Comparison of ENCODE assay signal across 11 cellular contexts in the genomic region with DNA sequence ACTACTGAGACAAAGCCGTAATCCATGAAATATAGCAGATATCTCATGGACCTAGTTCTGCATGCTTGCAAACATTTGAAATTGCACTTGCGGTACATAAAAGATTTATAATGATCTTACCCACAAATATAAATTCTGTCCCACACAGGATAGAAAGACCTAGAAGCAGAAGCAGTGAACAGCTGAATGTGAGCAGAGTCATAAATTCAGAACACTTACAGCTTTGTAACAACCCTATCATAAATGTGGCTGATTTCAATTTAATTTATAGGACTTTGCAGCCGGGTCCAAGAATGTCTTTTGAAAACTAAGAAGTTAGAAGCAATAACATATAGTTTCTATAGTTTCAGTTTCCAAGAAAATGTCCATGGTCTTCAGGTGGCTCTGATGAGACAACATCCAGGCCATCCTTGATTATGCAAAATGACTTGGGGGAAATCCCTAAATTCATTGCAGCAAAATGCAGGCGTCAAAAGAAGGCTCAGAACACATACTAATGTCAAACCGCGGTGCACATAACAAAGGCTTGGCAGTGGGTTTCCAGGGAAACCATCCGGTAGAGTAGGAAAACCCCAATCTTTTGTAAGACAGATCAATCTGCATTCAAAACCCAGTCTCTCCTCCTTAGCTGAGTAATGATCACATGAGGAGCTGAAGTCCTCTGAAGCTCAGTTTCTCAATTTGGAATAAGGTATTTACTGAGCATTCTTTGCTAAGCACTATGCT.
DNase-seq lines count a peak whose midpoint lies in the region; ATAC-seq and TF ChIP-seq lines count a peak whose summit lies in the region.
"Had no signal": no experiment of that assay in that cellular context is flagged by ENCODE, and none has a peak within 500 bp of the region (broad histone marks: within the 10 kb centered on the region; RNA-seq: fewer than 3 reads in every experiment).

No MANE protein-coding gene starts in this region.

- H3K4me3 Mint-ChIP-seq in activated CD4-positive, alpha-beta T cell treated with anti-CD3 and anti-CD28 coated beads, Interleukin-2, amount 10 ng/mL, durations not matched to agents 24 days and 14 days, result peak overlapping the region; percentile 26
- H3K4me3 Mint-ChIP-seq in T-helper 2 cell treated with Interferon-gamma antibody and Interleukin-4, amounts not matched to agents 5 μg/mL and 100 μg/mL, for 36 hours, result no peak overlapping the region
- no peak overlapping the region for H3K4me3 Mint-ChIP-seq in endodermal cell

- H3K27me3 Mint-ChIP-seq in activated CD4-positive, alpha-beta T cell treated with anti-CD3 and anti-CD28 coated beads, Interleukin-2, amount 10 ng/mL, durations not matched to agents 24 days and 14 days, result peaks cover 1% of the 10 kb centered on the region
- peaks cover 3% of the 10 kb centered on the region for H3K27me3 Mint-ChIP-seq in T-helper 2 cell treated with Interferon-gamma antibody and Interleukin-4, amounts not matched to agents 5 μg/mL and 100 μg/mL, for 36 hours (ENCODE audit: low read depth)
- H3K27me3 Mint-ChIP-seq in endodermal cell (ENCODE audit: insufficient read depth), result peaks cover 6% of the 10 kb centered on the region

- peaks cover 27% of the 10 kb centered on the region for H3K4me1 Mint-ChIP-seq in activated CD4-positive, alpha-beta T cell treated with anti-CD3 and anti-CD28 coated beads, Interleukin-2, amount 10 ng/mL, durations not matched to agents 24 days and 14 days
- peaks cover 22% of the 10 kb centered on the region for H3K4me1 Mint-ChIP-seq in T-helper 2 cell treated with Interferon-gamma antibody and Interleukin-4, amounts not matched to agents 5 μg/mL and 100 μg/mL, for 36 hours (ENCODE audit: low read depth)
- H3K4me1 Mint-ChIP-seq in endodermal cell, result peaks cover 10% of the 10 kb centered on the region

- TF ChIP-seq CTCF in endodermal cell (conservative IDR thresholded peaks at IDR 0.05), result no peak

- H3K4me3 ChIP-seq in endodermal cell (ENCODE audit: low read length), result no peak overlapping the region
- H3K4me3 ChIP-seq: body of pancreas, esophagus squamous epithelium, ovary had no signal

- H3K27ac Mint-ChIP-seq in activated CD4-positive, alpha-beta T cell treated with anti-CD3 and anti-CD28 coated beads, Interleukin-2, amount 10 ng/mL, durations not matched to agents 24 days and 14 days, result peak overlapping the region; percentile 79
- no peak overlapping the region for H3K27ac Mint-ChIP-seq in T-helper 2 cell treated with Interferon-gamma antibody and Interleukin-4, amounts not matched to agents 5 μg/mL and 100 μg/mL, for 36 hours
- no peak overlapping the region for H3K27ac Mint-ChIP-seq in endodermal cell

- H3K4me1 ChIP-seq in endodermal cell (ENCODE audit: control insufficient read depth, insufficient read depth, low read length), result no peaks in the 10 kb centered on the region
- H3K4me1 ChIP-seq: body of pancreas had no signal

- peak; percentile 85 for DNase-seq in activated CD4-positive, alpha-beta T cell treated with anti-CD3 and anti-CD28 coated beads, Interleukin-2, amount 10 ng/mL, durations not matched to agents 24 days and 14 days
- no peak for DNase-seq in activated CD4-positive, alpha-beta T cell treated with anti-CD3 and anti-CD28 coated beads for 1 hour
- DNase-seq in T-helper 2 cell treated with Interferon-gamma antibody and Interleukin-4, amounts not matched to agents 5 μg/mL and 100 μg/mL, for 36 hours (ENCODE audit: low spot score), result peak; percentile 75
- peak; percentile 46 for DNase-seq in endodermal cell
- DNase-seq in stimulated activated CD4-positive, alpha-beta T cell treated with anti-CD3 and anti-CD28 coated beads, TNF-alpha, amount 100 ng/mL, for 24 hours (ENCODE audit: low read depth in 3 of 3), result peak in 2 of 3 experiments; percentile 12 to 13
- DNase-seq in NCI-H1105 treated with DMSO at 0.1 percent for 48 hours (lab: John Stamatoyannopoulos, UW), result no peak
- DNase-seq: body of pancreas, esophagus squamous epithelium, ovary had no signal

- H3K36me3 ChIP-seq in endodermal cell (ENCODE audit: control insufficient read depth, insufficient read depth, low read length), result no peaks in the 10 kb centered on the region
- H3K36me3 ChIP-seq: esophagus squamous epithelium, ovary had no signal

- intact Hi-C loops in activated CD4-positive, alpha-beta T cell treated with anti-CD3 and anti-CD28 coated beads, Interleukin-2, amount 10 ng/mL, durations not matched to agents 24 days and 14 days (cut with micrococcal nuclease), result loop anchor here (1.0 to 10.0 kb wide), 6 partner anchors 63 to 445 kb away; partner anchors contain the start of gene ID2

- peaks cover 5% of the 10 kb centered on the region for H3K36me3 Mint-ChIP-seq in activated CD4-positive, alpha-beta T cell treated with anti-CD3 and anti-CD28 coated beads, Interleukin-2, amount 10 ng/mL, durations not matched to agents 24 days and 14 days (ENCODE audit: low read depth)
- peaks cover under 1% of the 10 kb centered on the region for H3K36me3 Mint-ChIP-seq in T-helper 2 cell treated with Interferon-gamma antibody and Interleukin-4, amounts not matched to agents 5 μg/mL and 100 μg/mL, for 36 hours (ENCODE audit: low read depth)
- peaks cover 7% of the 10 kb centered on the region for H3K36me3 Mint-ChIP-seq in endodermal cell (ENCODE audit: low read depth)

- ATAC-seq in HG03457 (IDR thresholded peaks at IDR 0.05; ENCODE audit: unreplicated experiment) (no peak), HG02852 (IDR thresholded peaks at IDR 0.05; ENCODE audit: unreplicated experiment) (no peak)
- ATAC-seq: body of pancreas had no signal

- H3K9ac ChIP-seq in endodermal cell (ENCODE audit: extremely low read depth, low read length, poor library complexity, severe bottlenecking), result no peak overlapping the region

- H3K27ac ChIP-seq in endodermal cell (ENCODE audit: low read depth, low read length), result peak overlapping the region; percentile 19
- H3K27ac ChIP-seq: body of pancreas, esophagus squamous epithelium had no signal

- H3K9me3 ChIP-seq in endodermal cell (ENCODE audit: control insufficient read depth, low read length), result peaks cover 11% of the 10 kb centered on the region
- H3K9me3 ChIP-seq: body of pancreas, esophagus squamous epithelium, ovary had no signal

- peaks cover 3% of the 10 kb centered on the region for H3K9me3 Mint-ChIP-seq in activated CD4-positive, alpha-beta T cell treated with anti-CD3 and anti-CD28 coated beads, Interleukin-2, amount 10 ng/mL, durations not matched to agents 24 days and 14 days
- H3K9me3 Mint-ChIP-seq in T-helper 2 cell treated with Interferon-gamma antibody and Interleukin-4, amounts not matched to agents 5 μg/mL and 100 μg/mL, for 36 hours, result peaks cover 12% of the 10 kb centered on the region
- H3K9me3 Mint-ChIP-seq in endodermal cell, result peaks cover 14% of the 10 kb centered on the region

- no peaks in the 10 kb centered on the region for H3K27me3 ChIP-seq in endodermal cell (ENCODE audit: control insufficient read depth, insufficient read depth, low read length, poor library complexity, severe bottlenecking)
- H3K27me3 ChIP-seq: body of pancreas, esophagus squamous epithelium, ovary had no signal

- 48 to 68% methylated on average over 6 to 7 of the region's 7 CpGs for WGBS in endodermal cell (ENCODE audit: insufficient coverage in 1 of 2, insufficient read length in 1 of 2), 2 experiments

Comparison
In these comparisons a context has a peak if more than half of its experiments do, and no peak if none do; other contexts are left out.
1. DNase-seq: peak in activated CD4-positive, alpha-beta T cell treated with anti-CD3 and anti-CD28 coated beads, Interleukin-2, amount 10 ng/mL, durations not matched to agents 24 days and 14 days (single experiment), T-helper 2 cell treated with Interferon-gamma antibody and Interleukin-4, amounts not matched to agents 5 μg/mL and 100 μg/mL, for 36 hours (single experiment), endodermal cell (single experiment) and stimulated activated CD4-positive, alpha-beta T cell treated with anti-CD3 and anti-CD28 coated beads, TNF-alpha, amount 100 ng/mL, for 24 hours (2 of 3); none in activated CD4-positive, alpha-beta T cell treated with anti-CD3 and anti-CD28 coated beads for 1 hour (single experiment) and NCI-H1105 treated with DMSO at 0.1 percent for 48 hours (single experiment).